25 cellular contexts compared by ENCODE assay signal in genomic region chr14:84885061-84885460, GRCh38.
"Had no signal": no experiment of that assay in that cellular context is flagged by ENCODE, and none has a peak within 500 bp of the region (broad histone marks: within the 10 kb centered on the region; RNA-seq: fewer than 3 reads in every experiment).

No MANE protein-coding gene starts in this region.

- DNase-seq: islet precursor cell; left ventricle myocardium inferior; naive B cell; natural killer cell; nephron progenitor cell; pancreas; retina; right cardiac atrium; stimulated activated CD4-positive, alpha-beta T cell treated with anti-CD3 and anti-CD28 coated beads, Interleukin-12 subunit alpha, Interleukin-12 subunit beta, amount 100 ng/mL, for 4 hours; stimulated activated CD4-positive, alpha-beta T cell treated with anti-CD3 and anti-CD28 coated beads, Interleukin-15, amount 100 ng/mL, for 24 hours; stimulated activated CD4-positive, alpha-beta T cell treated with anti-CD3 and anti-CD28 coated beads, Interleukin-2, amount 100 ng/mL, for 24 hours; stimulated activated CD4-positive, alpha-beta T cell treated with anti-CD3 and anti-CD28 coated beads, Interleukin-4, amount 100 ng/mL, for 1 hour; stimulated activated naive B cell treated with anti-CD40 and anti-IgM and Interleukin-4, amounts not matched to agents 10 μg/mL and 1 μg/mL and 100 μg/mL, for 72 hours; stimulated activated naive CD8-positive, alpha-beta T cell treated with anti-CD3 and anti-CD28 coated beads, Interleukin-15, Interleukin-2, amounts not matched to agents 100 U/mL and 50 U/mL, for 24 hours; stomach; testis; thyroid gland; transverse colon had no signal

- H3K4me3 Mint-ChIP-seq: mesothelial cell of epicardium; naive B cell; natural killer cell; nephron progenitor cell; stimulated activated naive B cell treated with anti-CD40 and anti-IgM and Interleukin-4, amounts not matched to agents 10 μg/mL and 1 μg/mL and 100 μg/mL, for 72 hours had no signal

- H3K27me3 Mint-ChIP-seq: naive B cell; stimulated activated naive B cell treated with anti-CD40 and anti-IgM and Interleukin-4, amounts not matched to agents 10 μg/mL and 1 μg/mL and 100 μg/mL, for 72 hours had no signal

- H3K4me1 Mint-ChIP-seq: naive B cell; natural killer cell; nephron progenitor cell; stimulated activated naive B cell treated with anti-CD40 and anti-IgM and Interleukin-4, amounts not matched to agents 10 μg/mL and 1 μg/mL and 100 μg/mL, for 72 hours had no signal

- H3K36me3 Mint-ChIP-seq: naive B cell; stimulated activated naive B cell treated with anti-CD40 and anti-IgM and Interleukin-4, amounts not matched to agents 10 μg/mL and 1 μg/mL and 100 μg/mL, for 72 hours had no signal

- ATAC-seq: natural killer cell; pancreas; right cardiac atrium; sciatic nerve; stimulated activated naive B cell treated with anti-CD40 and anti-IgM and Interleukin-4, amounts not matched to agents 10 μg/mL and 1 μg/mL and 100 μg/mL, for 72 hours; stimulated activated naive CD8-positive, alpha-beta T cell treated with anti-CD3 and anti-CD28 coated beads, Interleukin-15, Interleukin-2, amounts not matched to agents 100 U/mL and 50 U/mL, for 24 hours had no signal

- H3K36me3 ChIP-seq: left ventricle myocardium inferior, pancreas, prostate gland, stomach, thyroid gland, transverse colon, upper lobe of left lung, vagina had no signal

- H3K27me3 ChIP-seq: pancreas, stomach, testis, thyroid gland, transverse colon, upper lobe of left lung, vagina had no signal

- H3K4me1 ChIP-seq: left ventricle myocardium inferior, pancreas, prostate gland, stomach, testis, thyroid gland, transverse colon, upper lobe of left lung, vagina had no signal

- H3K27ac Mint-ChIP-seq: mesothelial cell of epicardium; naive B cell; natural killer cell; nephron progenitor cell; stimulated activated naive B cell treated with anti-CD40 and anti-IgM and Interleukin-4, amounts not matched to agents 10 μg/mL and 1 μg/mL and 100 μg/mL, for 72 hours had no signal

- H3K9me3 ChIP-seq: pancreas, prostate gland, testis, thyroid gland, vagina had no signal

- H3K27ac ChIP-seq: left ventricle myocardium inferior, pancreas, prostate gland, skin epidermis, stomach, testis, thyroid gland, transverse colon, upper lobe of left lung, vagina had no signal

- H3K4me3 ChIP-seq: left ventricle myocardium inferior, lung, pancreas, prostate gland, skin epidermis, stomach, testis, thyroid gland, transverse colon, upper lobe of left lung, vagina had no signal
